In the genomic region with DNA sequence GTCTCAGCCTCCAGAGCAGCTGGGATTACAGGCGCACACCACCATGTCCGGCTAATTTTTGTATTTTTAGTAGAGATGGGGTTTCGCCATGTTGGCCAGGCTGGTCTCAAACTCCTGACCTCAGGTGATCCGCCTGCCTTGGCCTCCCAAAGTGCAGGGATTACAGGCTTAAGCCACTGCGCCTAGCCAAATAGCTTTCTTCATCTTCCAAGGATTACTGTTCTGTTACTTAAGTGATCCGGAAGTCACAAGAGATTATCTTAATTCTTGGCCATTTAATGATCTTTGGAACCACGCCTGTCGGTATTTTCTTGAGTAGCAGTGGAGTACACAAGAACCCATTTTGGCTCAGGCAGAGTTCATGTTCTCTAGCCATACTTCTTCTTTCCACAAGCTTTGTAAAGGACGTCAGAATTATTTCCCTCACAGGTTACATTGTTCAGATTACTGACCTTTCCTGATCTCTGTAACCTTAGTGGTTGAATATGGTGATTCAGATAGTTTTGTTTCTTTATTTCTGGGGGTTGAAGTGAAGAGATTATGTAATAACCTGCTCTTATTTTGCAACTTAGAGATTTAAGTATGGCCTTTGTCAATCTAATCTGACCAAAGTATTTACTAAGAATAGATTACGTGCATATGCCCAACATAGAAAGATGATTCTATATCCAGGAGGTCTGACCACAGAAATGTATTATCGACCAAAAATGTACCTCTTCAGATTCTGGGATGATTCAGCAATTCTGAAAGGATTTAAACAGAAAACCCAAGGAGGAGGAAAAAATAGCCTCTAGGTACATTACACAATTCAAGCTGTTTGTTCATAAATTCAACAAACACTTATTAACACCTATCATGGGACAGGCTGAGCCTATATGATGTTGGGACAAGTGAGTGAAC, we compare ENCODE assay signal across 1 cellular context.
TF ChIP-seq lines count a peak whose summit lies in the region.

No MANE protein-coding gene starts in this region.

TF ChIP-seq in GM12878, 131 proteins besides CTCF, POLR2A, EP300 and RAD21 (continued from another document):
- TF ChIP-seq, protein P1, sequence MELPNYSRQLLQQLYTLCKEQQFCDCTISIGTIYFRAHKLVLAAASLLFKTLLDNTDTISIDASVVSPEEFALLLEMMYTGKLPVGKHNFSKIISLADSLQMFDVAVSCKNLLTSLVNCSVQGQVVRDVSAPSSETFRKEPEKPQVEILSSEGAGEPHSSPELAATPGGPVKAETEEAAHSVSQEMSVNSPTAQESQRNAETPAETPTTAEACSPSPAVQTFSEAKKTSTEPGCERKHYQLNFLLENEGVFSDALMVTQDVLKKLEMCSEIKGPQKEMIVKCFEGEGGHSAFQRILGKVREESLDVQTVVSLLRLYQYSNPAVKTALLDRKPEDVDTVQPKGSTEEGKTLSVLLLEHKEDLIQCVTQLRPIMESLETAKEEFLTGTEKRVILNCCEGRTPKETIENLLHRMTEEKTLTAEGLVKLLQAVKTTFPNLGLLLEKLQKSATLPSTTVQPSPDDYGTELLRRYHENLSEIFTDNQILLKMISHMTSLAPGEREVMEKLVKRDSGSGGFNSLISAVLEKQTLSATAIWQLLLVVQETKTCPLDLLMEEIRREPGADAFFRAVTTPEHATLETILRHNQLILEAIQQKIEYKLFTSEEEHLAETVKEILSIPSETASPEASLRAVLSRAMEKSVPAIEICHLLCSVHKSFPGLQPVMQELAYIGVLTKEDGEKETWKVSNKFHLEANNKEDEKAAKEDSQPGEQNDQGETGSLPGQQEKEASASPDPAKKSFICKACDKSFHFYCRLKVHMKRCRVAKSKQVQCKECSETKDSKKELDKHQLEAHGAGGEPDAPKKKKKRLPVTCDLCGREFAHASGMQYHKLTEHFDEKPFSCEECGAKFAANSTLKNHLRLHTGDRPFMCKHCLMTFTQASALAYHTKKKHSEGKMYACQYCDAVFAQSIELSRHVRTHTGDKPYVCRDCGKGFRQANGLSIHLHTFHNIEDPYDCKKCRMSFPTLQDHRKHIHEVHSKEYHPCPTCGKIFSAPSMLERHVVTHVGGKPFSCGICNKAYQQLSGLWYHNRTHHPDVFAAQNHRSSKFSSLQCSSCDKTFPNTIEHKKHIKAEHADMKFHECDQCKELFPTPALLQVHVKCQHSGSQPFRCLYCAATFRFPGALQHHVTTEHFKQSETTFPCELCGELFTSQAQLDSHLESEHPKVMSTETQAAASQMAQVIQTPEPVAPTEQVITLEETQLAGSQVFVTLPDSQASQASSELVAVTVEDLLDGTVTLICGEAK (IDR thresholded peaks at IDR 0.05; ENCODE audit: borderline replicate concordance) = no peak
- TF ChIP-seq, protein P2, sequence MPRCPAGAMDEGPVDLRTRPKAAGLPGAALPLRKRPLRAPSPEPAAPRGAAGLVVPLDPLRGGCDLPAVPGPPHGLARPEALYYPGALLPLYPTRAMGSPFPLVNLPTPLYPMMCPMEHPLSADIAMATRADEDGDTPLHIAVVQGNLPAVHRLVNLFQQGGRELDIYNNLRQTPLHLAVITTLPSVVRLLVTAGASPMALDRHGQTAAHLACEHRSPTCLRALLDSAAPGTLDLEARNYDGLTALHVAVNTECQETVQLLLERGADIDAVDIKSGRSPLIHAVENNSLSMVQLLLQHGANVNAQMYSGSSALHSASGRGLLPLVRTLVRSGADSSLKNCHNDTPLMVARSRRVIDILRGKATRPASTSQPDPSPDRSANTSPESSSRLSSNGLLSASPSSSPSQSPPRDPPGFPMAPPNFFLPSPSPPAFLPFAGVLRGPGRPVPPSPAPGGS (IDR thresholded peaks at IDR 0.05; ENCODE audit: borderline replicate concordance, insufficient read depth, low read depth, low read length, poor library complexity, severe bottlenecking) = no peak
- no peak for TF ChIP-seq SUZ12 (IDR thresholded peaks at IDR 0.05; ENCODE audit: unreplicated experiment)
- no peak for TF ChIP-seq STAT3 (IDR thresholded peaks at IDR 0.05; ENCODE audit: low read depth, low read length)
- TF ChIP-seq YBX1 (IDR thresholded peaks at IDR 0.05) = no peak
- TF ChIP-seq ATF7 (IDR thresholded peaks at IDR 0.05; ENCODE audit: low read depth) = no peak
- TF ChIP-seq, protein P3, sequence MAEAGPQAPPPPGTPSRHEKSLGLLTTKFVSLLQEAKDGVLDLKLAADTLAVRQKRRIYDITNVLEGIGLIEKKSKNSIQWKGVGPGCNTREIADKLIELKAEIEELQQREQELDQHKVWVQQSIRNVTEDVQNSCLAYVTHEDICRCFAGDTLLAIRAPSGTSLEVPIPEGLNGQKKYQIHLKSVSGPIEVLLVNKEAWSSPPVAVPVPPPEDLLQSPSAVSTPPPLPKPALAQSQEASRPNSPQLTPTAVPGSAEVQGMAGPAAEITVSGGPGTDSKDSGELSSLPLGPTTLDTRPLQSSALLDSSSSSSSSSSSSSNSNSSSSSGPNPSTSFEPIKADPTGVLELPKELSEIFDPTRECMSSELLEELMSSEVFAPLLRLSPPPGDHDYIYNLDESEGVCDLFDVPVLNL (IDR thresholded peaks at IDR 0.05; ENCODE audit: low read depth, low read length) = no peak
- no peak for TF ChIP-seq BMI1 (IDR thresholded peaks at IDR 0.05; ENCODE audit: borderline replicate concordance)
- TF ChIP-seq TCF3 (IDR thresholded peaks at IDR 0.05; ENCODE audit: borderline replicate concordance, insufficient read depth, low read depth, low read length) = no peak
